ENCODE assay signal across 22 cellular contexts in genomic region chr10:30365883-30366282, GRCh38. TPM values are rescaled to one million over a fixed set of nuclear protein-coding genes. Genes with fewer than 3 reads are reported as not detected.
DNase-seq lines count a peak whose midpoint lies in the region; FAIRE-seq and TF ChIP-seq lines count a peak whose summit lies in the region.
"Had no signal": no experiment of that assay in that cellular context is flagged by ENCODE, and none has a peak within 500 bp of the region (broad histone marks: within the 10 kb centered on the region; RNA-seq: fewer than 3 reads in every experiment).

No MANE protein-coding gene starts in this region.

- peak overlapping the region; percentile 28 for H3K27ac Mint-ChIP-seq in activated naive CD4-positive, alpha-beta T cell treated with anti-CD3 and anti-CD28 coated beads, Interleukin-2, amount 10 ng/mL, durations not matched to agents 7 days and 5 days
- peak overlapping the region; percentile 74 for H3K27ac Mint-ChIP-seq in neural progenitor cell
- H3K27ac Mint-ChIP-seq: B cell; CD14-positive monocyte; CD4-positive, alpha-beta T cell; GM23338; H9; HFFc6 had no signal

- no peak overlapping the region for H3K27ac ChIP-seq in neural progenitor cell
- H3K27ac ChIP-seq: BLaER1 treated with 17β-estradiol and CSF1 and Interleukin-3, amounts not matched to agents 10 nM and 100 nM had no signal

- H3K27me3 Mint-ChIP-seq in activated naive CD4-positive, alpha-beta T cell treated with anti-CD3 and anti-CD28 coated beads, Interleukin-2, amount 10 ng/mL, durations not matched to agents 7 days and 5 days: peaks cover 27% of the 10 kb centered on the region
- H3K27me3 Mint-ChIP-seq in neural progenitor cell (ENCODE audit: insufficient read depth, low read depth): peaks cover 6% of the 10 kb centered on the region
- H3K27me3 Mint-ChIP-seq: CD4-positive, alpha-beta T cell had no signal

- CTCF ChIA-PET in activated naive CD4-positive, alpha-beta T cell treated with anti-CD3 and anti-CD28 coated beads, Interleukin-2, amount 10 ng/mL, durations not matched to agents 7 days and 5 days (lab: Charles Lee): interaction anchor here (0.8 kb wide), 1 partner anchor 226 kb away, joined by 3 read pairs; no protein-coding TSS in a partner anchor

- H2AFZ ChIP-seq in neural progenitor cell (replicated peaks): no peak overlapping the region
- H2AFZ ChIP-seq: GM23338 had no signal

- no peak overlapping the region for H3K4me3 Mint-ChIP-seq in activated naive CD4-positive, alpha-beta T cell treated with anti-CD3 and anti-CD28 coated beads, Interleukin-2, amount 10 ng/mL, durations not matched to agents 7 days and 5 days
- H3K4me3 Mint-ChIP-seq in neural progenitor cell: no peak overlapping the region
- H3K4me3 Mint-ChIP-seq: B cell; CD14-positive monocyte; CD4-positive, alpha-beta T cell; CD8-positive, alpha-beta memory T cell; GM23338; H9; HFFc6 had no signal

- no peaks in the 10 kb centered on the region for H3K36me3 Mint-ChIP-seq in activated naive CD4-positive, alpha-beta T cell treated with anti-CD3 and anti-CD28 coated beads, Interleukin-2, amount 10 ng/mL, durations not matched to agents 7 days and 5 days
- H3K36me3 Mint-ChIP-seq in neural progenitor cell: no peaks in the 10 kb centered on the region
- H3K36me3 Mint-ChIP-seq: CD14-positive monocyte had no signal

- peak; percentile 37 for FAIRE-seq in urothelium cell line (lab: Jason Lieb, UNC)
- FAIRE-seq: A204.1, D721Med, GM12878, GM19239 had no signal

- no peaks in the 10 kb centered on the region for H3K79me2 ChIP-seq in neural progenitor cell (ENCODE audit: low read depth)

- H3K27me3 ChIP-seq in neural progenitor cell: no peaks in the 10 kb centered on the region
- no peaks in the 10 kb centered on the region for H3K27me3 ChIP-seq in BE2C
- H3K27me3 ChIP-seq: BLaER1 treated with 17β-estradiol and CSF1 and Interleukin-3, amounts not matched to agents 10 nM and 100 nM had no signal

- H3F3A ChIP-seq in neural progenitor cell (ENCODE audit: low read depth): no peaks in the 10 kb centered on the region

- no peak overlapping the region for H3K9ac ChIP-seq in neural progenitor cell
- H3K9ac ChIP-seq: BLaER1 treated with 17β-estradiol and CSF1 and Interleukin-3, amounts not matched to agents 10 nM and 100 nM had no signal

- H4K20me1 ChIP-seq in neural progenitor cell (ENCODE audit: low read depth): no peaks in the 10 kb centered on the region
- H4K20me1 ChIP-seq: BLaER1 treated with 17β-estradiol and CSF1 and Interleukin-3, amounts not matched to agents 10 nM and 100 nM had no signal

- H3K4me3 ChIP-seq in neural progenitor cell (no peak overlapping the region), BE2C (ENCODE audit: low read depth, low read length) (no peak overlapping the region)
- H3K4me3 ChIP-seq: BLaER1 treated with 17β-estradiol and CSF1 and Interleukin-3, amounts not matched to agents 10 nM and 100 nM; GM12878; GM23338 had no signal

- H3K9me3 ChIP-seq in neural progenitor cell (ENCODE audit: low read depth) (no peaks in the 10 kb centered on the region), BE2C (no peaks in the 10 kb centered on the region)
- H3K9me3 ChIP-seq: BLaER1 treated with 17β-estradiol and CSF1 and Interleukin-3, amounts not matched to agents 10 nM and 100 nM had no signal

- no peak for DNase-seq in activated naive CD4-positive, alpha-beta T cell treated with anti-CD3 and anti-CD28 coated beads, Interleukin-2, amount 10 ng/mL, durations not matched to agents 7 days and 5 days
- no peak for DNase-seq in activated naive CD4-positive, alpha-beta T cell (lab: John Stamatoyannopoulos, UW)
- no peak for DNase-seq in neural progenitor cell (ENCODE audit: low spot score)
- no peak for DNase-seq in urothelium cell line (ENCODE audit: low spot score)
- no peak for DNase-seq in activated T-cell treated with anti-CD3 and anti-CD28 coated beads, Interleukin-2, amount 50 U/mL, for 1 hour
- no peak for DNase-seq in BE2C
- DNase-seq: CD4-positive, alpha-beta T cell; CD8-positive, alpha-beta memory T cell; DMS 273 treated with DMSO at 0.1 percent for 48 hours; DMS79; EL; GDM1; H9; HFFc6 had no signal

- H3K4me2 ChIP-seq in neural progenitor cell: no peak overlapping the region
- H3K4me2 ChIP-seq: BLaER1 treated with 17β-estradiol and CSF1 and Interleukin-3, amounts not matched to agents 10 nM and 100 nM; GM23338 had no signal

- TF ChIP-seq CTCF in neural progenitor cell (IDR thresholded peaks at IDR 0.05) (no peak), BE2C (IDR thresholded peaks at IDR 0.05; ENCODE audit: low read depth, low read length) (no peak)

- H3K36me3 ChIP-seq in neural progenitor cell: no peaks in the 10 kb centered on the region
- H3K36me3 ChIP-seq in BE2C: no peaks in the 10 kb centered on the region
- H3K36me3 ChIP-seq: BLaER1 treated with 17β-estradiol and CSF1 and Interleukin-3, amounts not matched to agents 10 nM and 100 nM had no signal

- H3K9me3 Mint-ChIP-seq in activated naive CD4-positive, alpha-beta T cell treated with anti-CD3 and anti-CD28 coated beads, Interleukin-2, amount 10 ng/mL, durations not matched to agents 7 days and 5 days: no peaks in the 10 kb centered on the region
- H3K9me3 Mint-ChIP-seq in neural progenitor cell: no peaks in the 10 kb centered on the region
- H3K9me3 Mint-ChIP-seq: CD14-positive monocyte; CD4-positive, alpha-beta T cell; CD8-positive, alpha-beta memory T cell; GM23338; H9; HFFc6 had no signal

- no peaks in the 10 kb centered on the region for H3K4me1 Mint-ChIP-seq in activated naive CD4-positive, alpha-beta T cell treated with anti-CD3 and anti-CD28 coated beads, Interleukin-2, amount 10 ng/mL, durations not matched to agents 7 days and 5 days
- peaks cover 46% of the 10 kb centered on the region for H3K4me1 Mint-ChIP-seq in neural progenitor cell
- H3K4me1 Mint-ChIP-seq: B cell; CD14-positive monocyte; CD8-positive, alpha-beta memory T cell had no signal

- peaks cover 12% of the 10 kb centered on the region for H3K4me1 ChIP-seq in neural progenitor cell
- H3K4me1 ChIP-seq in BE2C: no peaks in the 10 kb centered on the region
- H3K4me1 ChIP-seq: BLaER1 treated with 17β-estradiol and CSF1 and Interleukin-3, amounts not matched to agents 10 nM and 100 nM had no signal

RNA-seq across cellular contexts. Expression of gene MTPAP, which starts 16.8 kb away (rescaled TPM):
- total RNA-seq in neural progenitor cell (ENCODE audit: low replicate concordance): 24.7 and 48.4 TPM in 2 replicates
- polyA plus RNA-seq in BE2C (2012; ENCODE audit: insufficient read depth, insufficient read length, low read depth): 26.7 TPM
